Comparison of ENCODE assay signal across 7 cellular contexts in the genomic region with DNA sequence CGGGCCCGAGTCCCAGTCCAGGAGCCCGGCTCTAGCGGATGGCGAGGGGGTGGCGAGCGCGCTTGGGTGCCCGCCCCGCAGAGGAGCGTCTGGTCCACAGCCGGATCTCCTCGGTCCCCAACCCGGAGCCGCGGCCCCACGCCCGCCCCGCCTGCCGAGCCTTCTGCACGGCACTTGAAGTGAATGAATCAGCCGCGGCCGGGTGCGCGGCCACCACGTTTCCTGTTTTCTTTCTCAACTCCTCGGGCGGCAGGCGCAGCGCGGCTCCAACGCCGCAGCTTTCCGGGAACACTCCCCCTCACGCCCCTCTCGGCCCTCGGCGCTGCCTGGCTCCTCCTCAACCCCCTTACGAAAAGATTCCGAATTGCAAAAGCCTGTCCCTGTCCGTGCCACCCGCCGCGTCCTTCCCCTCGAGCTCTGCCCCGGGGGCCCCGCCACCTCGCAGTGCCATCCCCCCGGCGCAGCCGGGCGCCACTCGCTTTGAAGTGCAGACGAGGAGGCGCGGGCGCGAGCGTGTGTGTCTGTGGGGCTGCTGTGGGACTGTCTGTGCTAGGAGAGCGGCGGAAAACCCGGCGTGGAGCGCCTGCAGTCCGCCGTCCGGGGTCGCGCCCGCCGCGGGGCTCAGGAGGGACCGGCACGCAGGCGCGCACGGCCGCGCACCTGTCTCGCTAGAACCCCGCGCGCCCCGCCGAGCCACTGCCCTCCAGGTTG.
DNase-seq lines count a peak whose midpoint lies in the region; ATAC-seq and TF ChIP-seq lines count a peak whose summit lies in the region.

No MANE protein-coding gene starts in this region.

- H3K4me1 ChIP-seq in endodermal cell (ENCODE audit: control insufficient read depth, insufficient read depth, low read length) (no peaks in the 10 kb centered on the region), mesodermal cell (ENCODE audit: control insufficient read depth, insufficient read depth, low read length, poor library complexity, severe bottlenecking) (peaks cover 16% of the 10 kb centered on the region)

- 1% methylated on average over 29 to 86 of the region's 86 CpGs for WGBS in endodermal cell (ENCODE audit: insufficient coverage in 1 of 2, insufficient read length in 1 of 2), 2 experiments
- 1% methylated on average over 52 to 70 of the region's 86 CpGs for WGBS in mesodermal cell (ENCODE audit: insufficient coverage in 2 of 2), 2 experiments

- peaks cover 46% of the 10 kb centered on the region for H3K27me3 ChIP-seq in endodermal cell (ENCODE audit: control insufficient read depth, insufficient read depth, low read length, poor library complexity, severe bottlenecking)

- H3K9me3 Mint-ChIP-seq in endodermal cell: peaks cover 3% of the 10 kb centered on the region

- H3K9me3 ChIP-seq in endodermal cell (ENCODE audit: control insufficient read depth, low read length) (no peaks in the 10 kb centered on the region), mesodermal cell (ENCODE audit: control insufficient read depth, low read length) (no peaks in the 10 kb centered on the region)

- ATAC-seq in GM18517 (IDR thresholded peaks at IDR 0.05; ENCODE audit: unreplicated experiment) (peak; percentile 44), HG02759 (IDR thresholded peaks at IDR 0.05; ENCODE audit: unreplicated experiment) (peak; percentile 79)

- H3K27ac ChIP-seq in endodermal cell (ENCODE audit: low read depth, low read length) (no peak overlapping the region), mesodermal cell (ENCODE audit: low read depth, low read length, severe bottlenecking) (no peak overlapping the region)

- H3K4me1 Mint-ChIP-seq in endodermal cell: peaks cover 6% of the 10 kb centered on the region

- H3K4me3 Mint-ChIP-seq in endodermal cell: peak overlapping the region; percentile 76

- no peak overlapping the region for H3K27ac Mint-ChIP-seq in endodermal cell

- TF ChIP-seq CTCF in endodermal cell (conservative IDR thresholded peaks at IDR 0.05): no peak

- H3K9ac ChIP-seq in endodermal cell (ENCODE audit: extremely low read depth, low read length, poor library complexity, severe bottlenecking): no peak overlapping the region

- H3K4me3 ChIP-seq in endodermal cell (ENCODE audit: low read length): peak overlapping the region; percentile 72
- H3K4me3 ChIP-seq in mesodermal cell (ENCODE audit: extremely low read depth, insufficient read depth, low read length, poor library complexity, severe bottlenecking): peak overlapping the region; percentile 61

- H3K36me3 ChIP-seq in endodermal cell (ENCODE audit: control insufficient read depth, insufficient read depth, low read length): no peaks in the 10 kb centered on the region
- H3K36me3 ChIP-seq in mesodermal cell (ENCODE audit: control insufficient read depth, insufficient read depth, low read length): no peaks in the 10 kb centered on the region

- peaks cover 49% of the 10 kb centered on the region for H3K27me3 Mint-ChIP-seq in endodermal cell (ENCODE audit: insufficient read depth)

- H3K36me3 Mint-ChIP-seq in endodermal cell (ENCODE audit: low read depth): no peaks in the 10 kb centered on the region

- peak; percentile 87 for DNase-seq in NCI-H69 (lab: John Stamatoyannopoulos, UW)
- DNase-seq in activated CD8-positive, alpha-beta memory T cell treated with anti-CD3 and anti-CD28 coated beads for 48 hours (ENCODE audit: low read depth in 2 of 3, low spot score in 2 of 3): peak in 2 of 3 experiments; percentile 77 to 85
- peak; percentile 86 for DNase-seq in endodermal cell
- peak; percentile 72 to 81 for DNase-seq in stimulated activated CD8-positive, alpha-beta memory T cell treated with anti-CD3 and anti-CD28 coated beads, Interleukin-15, amount 100 ng/mL, for 4 hours (ENCODE audit: low read depth in 2 of 2)
